Comparison of ENCODE assay signal across 10 cellular contexts in the genomic region with DNA sequence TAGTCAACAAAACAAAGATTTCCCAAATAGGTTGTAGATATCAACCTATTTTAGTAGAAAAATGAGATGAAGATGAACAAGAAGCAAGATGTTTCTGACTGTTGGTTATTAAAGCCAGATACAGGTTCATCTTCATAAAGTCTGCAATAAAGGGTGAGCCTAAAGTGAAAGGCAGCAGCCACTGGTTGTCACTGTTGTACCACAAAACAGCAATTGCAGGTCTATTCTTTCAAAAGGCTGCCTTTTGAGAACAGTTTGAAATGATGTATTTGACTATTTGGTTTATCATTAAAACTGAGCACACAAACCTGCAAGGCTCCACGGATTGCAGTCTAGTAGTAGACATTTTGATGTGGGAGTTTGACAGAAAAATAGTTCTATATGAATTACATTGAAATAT.
A peak's percentile ranks its signal among the peaks of the same experiment; 100 is the strongest.
DNase-seq lines count a peak whose midpoint lies in the region; ATAC-seq and TF ChIP-seq lines count a peak whose summit lies in the region.
"Had no signal": no experiment of that assay in that cellular context is flagged by ENCODE, and none has a peak within 500 bp of the region (broad histone marks: within the 10 kb centered on the region; RNA-seq: fewer than 3 reads in every experiment).

No MANE protein-coding gene starts in this region.

- intact Hi-C loops in Calu3 (cut with micrococcal nuclease; ENCODE audit: unreplicated experiment), result loop anchor here (1.0 to 10.0 kb wide), 5 partner anchors 24 to 424 kb away; no protein-coding TSS in a partner anchor

- H3K4me1 Mint-ChIP-seq in Calu3 (ENCODE audit: low read depth, unreplicated experiment), result no peaks in the 10 kb centered on the region

- H3K9me3 Mint-ChIP-seq in Calu3 (ENCODE audit: low read depth, unreplicated experiment), result no peaks in the 10 kb centered on the region

- no peak overlapping the region for H3K4me3 Mint-ChIP-seq in Calu3 (ENCODE audit: low read depth, unreplicated experiment)

- no peaks in the 10 kb centered on the region for H3K27me3 Mint-ChIP-seq in Calu3 (ENCODE audit: unreplicated experiment)

- no peak overlapping the region for H3K27ac Mint-ChIP-seq in Calu3 (ENCODE audit: unreplicated experiment)

- DNase-seq in Calu3 (peak; percentile 41), kidney glomerular epithelial cell (lab: John Stamatoyannopoulos, UW) (peak; percentile 56)
- no peak for DNase-seq in activated CD4-positive, alpha-beta T cell treated with anti-CD3 and anti-CD28 coated beads for 1 hour
- DNase-seq: NCI-H526 treated with DMSO at 0.1 percent for 48 hours, sigmoid colon had no signal

- BruUV-seq in Calu3 (replicated peaks; lab: Mats Ljungman, UMichigan), result no TSS peak

- CTCF ChIA-PET in Calu3 (lab: Charles Lee), result no interaction called here

- peak; percentile 12 for TF ChIP-seq CTCF in Calu3 (IDR thresholded peaks at IDR 0.05; ENCODE audit: unreplicated experiment)

- H3K36me3 Mint-ChIP-seq in Calu3 (ENCODE audit: insufficient read depth, unreplicated experiment), result no peaks in the 10 kb centered on the region

- peak; percentile 60 for ATAC-seq in HG02798 (IDR thresholded peaks at IDR 0.05; ENCODE audit: poor library complexity, unreplicated experiment)
- peak; percentile 89 for ATAC-seq in SK-N-SH treated with all-trans-retinoic acid at 6 μM for 48 hours
- no peak for ATAC-seq in HG03565 (IDR thresholded peaks at IDR 0.05; ENCODE audit: unreplicated experiment)
- ATAC-seq in HG03045 (IDR thresholded peaks at IDR 0.05; ENCODE audit: unreplicated experiment), result no peak
- no peak for ATAC-seq in GM21381 (IDR thresholded peaks at IDR 0.05; ENCODE audit: unreplicated experiment)

TF ChIP-seq in SK-N-SH treated with all-trans-retinoic acid at 6 μM for 48 hours, 23 proteins besides CTCF, POLR2A, EP300 and RAD21:
- no peak for TF ChIP-seq ARNTL (CRISPR knock-in tag; IDR thresholded peaks at IDR 0.05; ENCODE audit: borderline replicate concordance, low read depth)
- TF ChIP-seq ZNF565 (CRISPR knock-in tag; conservative IDR thresholded peaks at IDR 0.05; ENCODE audit: low read depth), result no peak
- no peak for TF ChIP-seq PPARA (CRISPR knock-in tag; IDR thresholded peaks at IDR 0.05; ENCODE audit: borderline replicate concordance)
- no peak for TF ChIP-seq ZNF8 (CRISPR knock-in tag; IDR thresholded peaks at IDR 0.05)
- TF ChIP-seq, protein P1, sequence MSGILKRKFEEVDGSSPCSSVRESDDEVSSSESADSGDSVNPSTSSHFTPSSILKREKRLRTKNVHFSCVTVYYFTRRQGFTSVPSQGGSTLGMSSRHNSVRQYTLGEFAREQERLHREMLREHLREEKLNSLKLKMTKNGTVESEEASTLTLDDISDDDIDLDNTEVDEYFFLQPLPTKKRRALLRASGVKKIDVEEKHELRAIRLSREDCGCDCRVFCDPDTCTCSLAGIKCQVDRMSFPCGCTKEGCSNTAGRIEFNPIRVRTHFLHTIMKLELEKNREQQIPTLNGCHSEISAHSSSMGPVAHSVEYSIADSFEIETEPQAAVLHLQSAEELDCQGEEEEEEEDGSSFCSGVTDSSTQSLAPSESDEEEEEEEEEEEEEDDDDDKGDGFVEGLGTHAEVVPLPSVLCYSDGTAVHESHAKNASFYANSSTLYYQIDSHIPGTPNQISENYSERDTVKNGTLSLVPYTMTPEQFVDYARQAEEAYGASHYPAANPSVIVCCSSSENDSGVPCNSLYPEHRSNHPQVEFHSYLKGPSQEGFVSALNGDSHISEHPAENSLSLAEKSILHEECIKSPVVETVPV (CRISPR knock-in tag; IDR thresholded peaks at IDR 0.05), result no peak
- TF ChIP-seq, protein P2, sequence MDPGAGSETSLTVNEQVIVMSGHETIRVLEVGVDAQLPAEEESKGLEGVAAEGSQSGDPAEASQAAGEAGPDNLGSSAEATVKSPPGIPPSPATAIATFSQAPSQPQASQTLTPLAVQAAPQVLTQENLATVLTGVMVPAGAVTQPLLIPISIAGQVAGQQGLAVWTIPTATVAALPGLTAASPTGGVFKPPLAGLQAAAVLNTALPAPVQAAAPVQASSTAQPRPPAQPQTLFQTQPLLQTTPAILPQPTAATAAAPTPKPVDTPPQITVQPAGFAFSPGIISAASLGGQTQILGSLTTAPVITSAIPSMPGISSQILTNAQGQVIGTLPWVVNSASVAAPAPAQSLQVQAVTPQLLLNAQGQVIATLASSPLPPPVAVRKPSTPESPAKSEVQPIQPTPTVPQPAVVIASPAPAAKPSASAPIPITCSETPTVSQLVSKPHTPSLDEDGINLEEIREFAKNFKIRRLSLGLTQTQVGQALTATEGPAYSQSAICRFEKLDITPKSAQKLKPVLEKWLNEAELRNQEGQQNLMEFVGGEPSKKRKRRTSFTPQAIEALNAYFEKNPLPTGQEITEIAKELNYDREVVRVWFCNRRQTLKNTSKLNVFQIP (CRISPR knock-in tag; IDR thresholded peaks at IDR 0.05; ENCODE audit: borderline replicate concordance, low read depth), result no peak

Comparison
In these comparisons a context has a peak if more than half of its experiments do, and no peak if none do; other contexts are left out.
1. ATAC-seq: peak in HG02798 (single experiment) and SK-N-SH treated with all-trans-retinoic acid at 6 μM for 48 hours (single experiment); none in HG03565 (single experiment), HG03045 (single experiment) and GM21381 (single experiment).